ENCODE assay signal across 8 cellular contexts in the genomic region with DNA sequence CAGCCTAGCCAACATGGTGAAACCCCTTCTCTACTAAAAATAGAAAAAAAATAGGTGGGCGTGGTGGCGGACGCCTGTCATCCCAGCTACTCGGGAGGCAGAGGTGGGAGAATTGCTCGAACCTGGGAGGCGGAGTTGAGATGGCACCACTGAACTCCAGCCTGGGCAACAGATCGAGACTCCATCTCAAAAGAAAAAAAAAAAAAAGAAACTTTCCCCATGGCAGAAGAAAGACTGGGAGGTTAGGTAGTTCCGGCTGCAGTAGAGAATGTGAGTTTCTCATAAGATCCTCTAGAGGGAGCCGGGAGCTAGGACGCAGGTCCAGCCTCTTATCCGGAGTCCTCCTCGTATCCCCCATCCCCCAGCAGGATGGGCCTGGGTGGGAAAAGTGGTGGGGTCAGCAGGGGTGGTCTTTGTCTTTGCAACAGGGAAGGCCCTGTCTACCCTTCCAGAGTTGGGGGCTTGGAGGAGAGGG. TPM values are rescaled to one million over a fixed set of nuclear protein-coding genes. Genes with fewer than 3 reads are reported as not detected.
A peak's percentile ranks its signal among the peaks of the same experiment; 100 is the strongest.
DNase-seq lines count a peak whose midpoint lies in the region; ATAC-seq, FAIRE-seq and TF ChIP-seq lines count a peak whose summit lies in the region.

No MANE protein-coding gene starts in this region.

- H3K27ac ChIP-seq in heart left ventricle = no peak overlapping the region

- DNase-seq in D721Med (ENCODE audit: insufficient read length, low spot score) (peak; percentile 84), HEK293T (ENCODE audit: extremely low spot score) (peak; percentile 85), NCI-H69 (lab: John Stamatoyannopoulos, UW) (peak; percentile 88), heart left ventricle (peak in 1 of 5 donors; percentile 48), retinal pigment epithelial cell (ENCODE audit: low read depth) (no peak), T-helper 9 cell (no peak)
- DNase-seq in activated T-cell treated with anti-CD3 and anti-CD28 coated beads, Interleukin-2, amount 50 U/mL, for 72 hours = peak; percentile 25 to 29

- H3K27me3 Mint-ChIP-seq in activated T-cell treated with anti-CD3 and anti-CD28 coated beads, Interleukin-2, amount 50 U/mL, for 72 hours (ENCODE audit: low read depth) = no peaks in the 10 kb centered on the region

- POLR2A ChIA-PET in HEK293T (lab: Yijun Ruan, JAX) = interaction anchor here (1.1 to 1.4 kb wide), 3 partner anchors 16 to 155 kb away, joined by 3 to 4 read pairs (median 4); partner anchors contain the start of gene EEF2

- no peaks in the 10 kb centered on the region for H3K9me3 Mint-ChIP-seq in activated T-cell treated with anti-CD3 and anti-CD28 coated beads, Interleukin-2, amount 50 U/mL, for 72 hours

- CTCF ChIA-PET in HEK293T (lab: Yijun Ruan, JAX) = interaction anchor here (0.6 to 1.6 kb wide), 15 partner anchors 8 to 437 kb away, joined by 3 to 18 read pairs (median 4); no protein-coding TSS in a partner anchor

- H3K36me3 Mint-ChIP-seq in activated T-cell treated with anti-CD3 and anti-CD28 coated beads, Interleukin-2, amount 50 U/mL, for 72 hours (ENCODE audit: insufficient read depth in 2 of 2) = no peaks in the 10 kb centered on the region

- no peak overlapping the region for H3K4me3 ChIP-seq in heart left ventricle
- H3K4me3 ChIP-seq in retinal pigment epithelial cell (ENCODE audit: low read length) = no peak overlapping the region

- TF ChIP-seq CTCF in D721Med (IDR thresholded peaks at IDR 0.05; ENCODE audit: insufficient read depth, missing control alignments) (peak; percentile 48), heart left ventricle (IDR thresholded peaks at IDR 0.05) (peak; percentile 31 to 69 (median 44)), retinal pigment epithelial cell (conservative IDR thresholded peaks at IDR 0.05; ENCODE audit: low read depth, low read length) (peak; percentile 81)

- no peak for FAIRE-seq in D721Med (lab: Jason Lieb, UNC)

- ATAC-seq in activated T-cell treated with anti-CD3 and anti-CD28 coated beads, Interleukin-2, amount 50 U/mL, for 72 hours (replicated peaks in 1 of 2) = peak; percentile 79 to 80
- peak; percentile 67 to 87 (median 77) for ATAC-seq in heart left ventricle
- no peak for ATAC-seq in HG02763 (IDR thresholded peaks at IDR 0.05; ENCODE audit: unreplicated experiment)

- peaks cover 14% of the 10 kb centered on the region for H3K4me1 Mint-ChIP-seq in activated T-cell treated with anti-CD3 and anti-CD28 coated beads, Interleukin-2, amount 50 U/mL, for 72 hours (ENCODE audit: low read depth)

- peaks cover 0 to 6% (median 0%) of the 10 kb centered on the region in 12 donors for H3K4me1 ChIP-seq in heart left ventricle

- no peak for TF ChIP-seq POLR2A in heart left ventricle (IDR thresholded peaks at IDR 0.05)

- H3K27me3 ChIP-seq in heart left ventricle = no peaks in the 10 kb centered on the region

- WGBS in heart left ventricle, 4 donors = 21 to 27% (median 24%) methylated on average over 12 of the region's 12 CpGs

- H3K9me3 ChIP-seq in heart left ventricle = no peaks in the 10 kb centered on the region

- no peaks in the 10 kb centered on the region for H3K36me3 ChIP-seq in heart left ventricle

- intact Hi-C loops in heart left ventricle (cut with DNase I) = loop anchor here in 2 of 10 donors (5.0 to 10.0 kb wide), 2 partner anchors 42 to 65 kb away; partner anchors contain the start of genes ANKRD24 (in 1 of the 2) and SIRT6 (in 1 of the 2)

- H3K4me3 Mint-ChIP-seq in activated T-cell treated with anti-CD3 and anti-CD28 coated beads, Interleukin-2, amount 50 U/mL, for 72 hours = peak overlapping the region; percentile 21 to 38

- H3K27ac Mint-ChIP-seq in activated T-cell treated with anti-CD3 and anti-CD28 coated beads, Interleukin-2, amount 50 U/mL, for 72 hours = no peak overlapping the region

TF ChIP-seq in HEK293T, 16 proteins besides CTCF, POLR2A, EP300 and RAD21:
- TF ChIP-seq ZNF384 (IDR thresholded peaks at IDR 0.05) = peak; percentile 89
- no peak for TF ChIP-seq CTBP1 (IDR thresholded peaks at IDR 0.05; ENCODE audit: borderline replicate concordance)

RNA-seq across cellular contexts. Expression of gene CREB3L3, which starts 13.2 kb away (rescaled TPM):
- under 1 TPM in 1 of 2 donors, not detected in 1; 0.10 TPM for total RNA-seq in activated T-cell treated with anti-CD3 and anti-CD28 coated beads, Interleukin-2, amount 50 U/mL, for 72 hours
- not detected for total RNA-seq in heart left ventricle
- not detected for polyA plus RNA-seq in heart left ventricle

RNA-seq across cellular contexts. Expression of gene MAP2K2, which starts 16.4 kb away (rescaled TPM):
- total RNA-seq in activated T-cell treated with anti-CD3 and anti-CD28 coated beads, Interleukin-2, amount 50 U/mL, for 72 hours = 100 to 1,000 TPM; 144 to 157 TPM
- 100 to 1,000 TPM in 7 of 9 donors, 10 to 100 TPM in 2; 95.3 to 154 (median 108) TPM for total RNA-seq in heart left ventricle
- polyA plus RNA-seq in heart left ventricle = 100 to 1,000 TPM; 131 to 204 TPM

RNA-seq across cellular contexts. Expression of gene SIRT6, which starts 42.1 kb away (rescaled TPM):
- 10 to 100 TPM; 44.1 to 45.9 TPM for total RNA-seq in activated T-cell treated with anti-CD3 and anti-CD28 coated beads, Interleukin-2, amount 50 U/mL, for 72 hours
- total RNA-seq in heart left ventricle = 10 to 100 TPM; 10.2 to 16.7 (median 12.7) TPM
- 10 to 100 TPM; 15.6 to 29.0 TPM for polyA plus RNA-seq in heart left ventricle

RNA-seq across cellular contexts. Expression of gene ANKRD24, which starts 42.2 kb away (rescaled TPM):
- 1 to 10 TPM; 2.8 to 4.1 TPM for total RNA-seq in activated T-cell treated with anti-CD3 and anti-CD28 coated beads, Interleukin-2, amount 50 U/mL, for 72 hours
- 1 to 10 TPM in 2 of 9 donors, under 1 TPM in 4, not detected in 3; 0.23 to 1.4 (median 0.51) TPM for total RNA-seq in heart left ventricle
- polyA plus RNA-seq in heart left ventricle = under 1 TPM; 0.12 to 0.30 TPM

Comparison
In these comparisons a context has a peak if more than half of its experiments do, and no peak if none do; other contexts are left out.
1. DNase-seq: peak in D721Med (single experiment), HEK293T (single experiment), NCI-H69 (single experiment) and activated T-cell treated with anti-CD3 and anti-CD28 coated beads, Interleukin-2, amount 50 U/mL, for 72 hours (2 of 2); none in retinal pigment epithelial cell (single experiment) and T-helper 9 cell (single experiment).
2. Peak in every context shown above with its lines, with median percentiles within 50 percentile points of each other: CTCF ChIP-seq.